ENCODE assay signal across 8 cellular contexts in the genomic region with DNA sequence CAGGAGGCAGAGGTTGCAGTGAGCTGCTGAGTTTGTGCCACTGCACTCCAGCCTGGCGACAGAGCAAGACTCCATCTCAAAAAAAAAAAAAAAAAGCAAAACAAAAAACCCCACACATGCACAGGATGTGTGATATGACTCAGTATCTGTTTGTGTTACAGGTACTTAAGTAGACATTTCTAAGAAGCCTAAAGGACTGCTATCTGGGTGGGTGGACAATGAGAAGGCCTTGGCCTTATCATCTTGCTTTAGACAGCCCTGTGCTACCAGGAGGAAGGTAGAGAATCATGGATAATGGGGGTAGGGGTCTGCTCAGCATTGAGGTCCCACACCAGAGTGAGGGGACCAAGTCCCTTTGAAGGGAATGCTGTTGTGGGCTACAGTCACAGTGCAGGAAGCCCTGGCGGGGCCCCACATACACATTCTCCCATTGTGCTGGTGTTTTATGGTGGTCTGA.
A peak's percentile ranks its signal among the peaks of the same experiment; 100 is the strongest.
DNase-seq lines count a peak whose midpoint lies in the region; ATAC-seq, FAIRE-seq and TF ChIP-seq lines count a peak whose summit lies in the region.
"Had no signal": no experiment of that assay in that cellular context is flagged by ENCODE, and none has a peak within 500 bp of the region (broad histone marks: within the 10 kb centered on the region; RNA-seq: fewer than 3 reads in every experiment).

No MANE protein-coding gene starts in this region.

- H3K9me3 Mint-ChIP-seq in activated T-cell treated with anti-CD3 and anti-CD28 coated beads, Interleukin-2, amount 50 U/mL, for 24 hours, result no peaks in the 10 kb centered on the region
- no peaks in the 10 kb centered on the region for H3K9me3 Mint-ChIP-seq in nephron

- peak overlapping the region; percentile 99 for H3K27ac Mint-ChIP-seq in activated T-cell treated with anti-CD3 and anti-CD28 coated beads, Interleukin-2, amount 50 U/mL, for 24 hours
- peak overlapping the region; percentile 66 to 96 (median 96) for H3K27ac Mint-ChIP-seq in nephron

- peaks cover 89% of the 10 kb centered on the region for H3K4me1 Mint-ChIP-seq in activated T-cell treated with anti-CD3 and anti-CD28 coated beads, Interleukin-2, amount 50 U/mL, for 24 hours (ENCODE audit: low read depth)
- peaks cover 32% of the 10 kb centered on the region for H3K4me1 Mint-ChIP-seq in nephron

- peak; percentile 38 for DNase-seq in GM18507 (ENCODE audit: extremely low spot score, insufficient read length, low read depth)
- DNase-seq in activated T-cell treated with anti-CD3 and anti-CD28 coated beads, Interleukin-2, amount 50 U/mL, for 24 hours, result peak; percentile 63
- DNase-seq in kidney glomerular epithelial cell (lab: John Stamatoyannopoulos, UW), result no peak
- no peak for DNase-seq in RCC 7860 (ENCODE audit: low spot score)
- no peak for DNase-seq in stimulated activated CD4-positive, alpha-beta T cell treated with anti-CD3 and anti-CD28 coated beads, Interleukin-4, amount 100 ng/mL, for 1 hour

- peaks cover 90% of the 10 kb centered on the region for H3K36me3 Mint-ChIP-seq in activated T-cell treated with anti-CD3 and anti-CD28 coated beads, Interleukin-2, amount 50 U/mL, for 24 hours (ENCODE audit: low read depth)
- peaks cover 58% of the 10 kb centered on the region for H3K36me3 Mint-ChIP-seq in nephron (ENCODE audit: low read depth)

- peak; percentile 43 for ATAC-seq in GM21723 (IDR thresholded peaks at IDR 0.05; ENCODE audit: unreplicated experiment)

- no peak for TF ChIP-seq CTCF in nephron (IDR thresholded peaks at IDR 0.05; ENCODE audit: unreplicated experiment in 3 of 3)

- FAIRE-seq in GM18507 (lab: Jason Lieb, UNC) (peak; percentile 77), RCC 7860 (lab: Jason Lieb, UNC) (no peak)
- FAIRE-seq: colon had no signal

- no peaks in the 10 kb centered on the region for H3K27me3 Mint-ChIP-seq in activated T-cell treated with anti-CD3 and anti-CD28 coated beads, Interleukin-2, amount 50 U/mL, for 24 hours
- H3K27me3 Mint-ChIP-seq in nephron (ENCODE audit: low read depth), result no peaks in the 10 kb centered on the region

- peak overlapping the region; percentile 66 for H3K4me3 Mint-ChIP-seq in activated T-cell treated with anti-CD3 and anti-CD28 coated beads, Interleukin-2, amount 50 U/mL, for 24 hours
- H3K4me3 Mint-ChIP-seq in nephron, result peak overlapping the region in 1 of 3 experiments; percentile 16

Comparison
In these comparisons a context has a peak if more than half of its experiments do, and no peak if none do; other contexts are left out.
1. DNase-seq: peak in GM18507 (single experiment) and activated T-cell treated with anti-CD3 and anti-CD28 coated beads, Interleukin-2, amount 50 U/mL, for 24 hours (single experiment); none in kidney glomerular epithelial cell (single experiment), RCC 7860 (single experiment) and stimulated activated CD4-positive, alpha-beta T cell treated with anti-CD3 and anti-CD28 coated beads, Interleukin-4, amount 100 ng/mL, for 1 hour (single experiment).